ENCODE assay signal across 13 cellular contexts in genomic region chr2:113178891-113179290, GRCh38. TPM values are rescaled to one million over a fixed set of nuclear protein-coding genes. Genes with fewer than 3 reads are reported as not detected.
A peak's percentile ranks its signal among the peaks of the same experiment; 100 is the strongest.
DNase-seq lines count a peak whose midpoint lies in the region; ATAC-seq lines count a peak whose summit lies in the region.
"Had no signal": no experiment of that assay in that cellular context is flagged by ENCODE, and none has a peak within 500 bp of the region (broad histone marks: within the 10 kb centered on the region; RNA-seq: fewer than 3 reads in every experiment).

No MANE protein-coding gene starts in this region.

- H3K4me3 ChIP-seq in BLaER1 treated with 17β-estradiol and CSF1 and Interleukin-3, amounts not matched to agents 10 nM and 100 nM, result no peak overlapping the region
- H3K4me3 ChIP-seq in trophoblast cell (ENCODE audit: low read depth, low read length), result no peak overlapping the region
- H3K4me3 ChIP-seq: uterus had no signal

- peak overlapping the region; percentile 86 for H3K4me3 Mint-ChIP-seq in activated naive CD4-positive, alpha-beta T cell treated with anti-CD3 and anti-CD28 coated beads, Interleukin-2, amount 10 ng/mL, durations not matched to agents 7 days and 5 days

- peaks cover 72 to 87% (median 78%) of the 10 kb centered on the region in 10 experiments for H3K4me1 ChIP-seq in BLaER1 treated with 17β-estradiol and CSF1 and Interleukin-3, amounts not matched to agents 10 nM and 100 nM
- peaks cover 33 to 39% of the 10 kb centered on the region in 2 experiments for H3K4me1 ChIP-seq in trophoblast cell (ENCODE audit: control insufficient read depth in 1 of 2, insufficient read depth in 2 of 2, low read length in 2 of 2)
- H3K4me1 ChIP-seq: uterus had no signal

- no peaks in the 10 kb centered on the region for H3K27me3 ChIP-seq in BLaER1 treated with 17β-estradiol and CSF1 and Interleukin-3, amounts not matched to agents 10 nM and 100 nM
- H3K27me3 ChIP-seq in trophoblast cell (ENCODE audit: insufficient read depth, low read length), result no peaks in the 10 kb centered on the region
- H3K27me3 ChIP-seq: uterus had no signal

- peaks cover 0 to 59% (median 19%) of the 10 kb centered on the region in 11 experiments; a peak in 15 of 22 replicates for H3K36me3 ChIP-seq in BLaER1 treated with 17β-estradiol and CSF1 and Interleukin-3, amounts not matched to agents 10 nM and 100 nM
- peaks cover 3 to 6% of the 10 kb centered on the region in 2 experiments for H3K36me3 ChIP-seq in trophoblast cell (ENCODE audit: control insufficient read depth in 1 of 2, insufficient read depth in 2 of 2, low read length in 2 of 2)
- H3K36me3 ChIP-seq: uterus had no signal

- H3K79me2 ChIP-seq in trophoblast cell (ENCODE audit: control insufficient read depth, insufficient read depth, low read length, poor library complexity), result no peaks in the 10 kb centered on the region

- H3K18ac ChIP-seq in trophoblast cell (ENCODE audit: low read length), result peak overlapping the region; percentile 50

- H3K23ac ChIP-seq in trophoblast cell (ENCODE audit: low read length), result no peak overlapping the region

- H2AFZ ChIP-seq in trophoblast cell (ENCODE audit: insufficient read depth, low read length, poor library complexity), result no peak overlapping the region

- H3K79me1 ChIP-seq in trophoblast cell (ENCODE audit: low read length), result peaks cover 28% of the 10 kb centered on the region

- H3K4ac ChIP-seq in trophoblast cell (ENCODE audit: low read depth, low read length), result peak overlapping the region; percentile 22

- CTCF ChIA-PET in activated naive CD4-positive, alpha-beta T cell treated with anti-CD3 and anti-CD28 coated beads, Interleukin-2, amount 10 ng/mL, durations not matched to agents 7 days and 5 days (lab: Charles Lee), result interaction anchor here (1.8 to 14.1 kb wide), 2 partner anchors 22 to 40 kb away, joined by 8 to 220 read pairs; no protein-coding TSS in a partner anchor

- H4K91ac ChIP-seq in trophoblast cell (ENCODE audit: low read depth, low read length), result peak overlapping the region; percentile 86

- H2BK5ac ChIP-seq in trophoblast cell (ENCODE audit: low read depth, low read length, poor library complexity), result peak overlapping the region; percentile 73

- peaks cover 0 to 90% (median 39%) of the 10 kb centered on the region in 11 experiments; a peak in 15 of 22 replicates for H4K20me1 ChIP-seq in BLaER1 treated with 17β-estradiol and CSF1 and Interleukin-3, amounts not matched to agents 10 nM and 100 nM

- DNase-seq in activated naive CD4-positive, alpha-beta T cell treated with anti-CD3 and anti-CD28 coated beads, Interleukin-2, amount 10 ng/mL, durations not matched to agents 7 days and 5 days, result peak; percentile 45
- DNase-seq in trophoblast cell, result no peak
- DNase-seq in LoVo (ENCODE audit: low spot score), result no peak
- no peak for DNase-seq in NOMO-1 (lab: John Stamatoyannopoulos, UW; ENCODE audit: unreplicated experiment in 2 of 2)
- DNase-seq in HT-29 (ENCODE audit: low spot score), result no peak
- DNase-seq: cerebellar nuclear complex, GDM1, NCI-H2081, uterus had no signal

- WGBS in trophoblast cell (ENCODE audit: extremely low coverage, insufficient coverage, insufficient read length), result no CpG with 5 or more reads among the region's 4 CpGs

- peak overlapping the region; percentile 57 for H4K8ac ChIP-seq in trophoblast cell (ENCODE audit: low read depth, low read length)

- no peak overlapping the region for H4K12ac ChIP-seq in trophoblast cell (ENCODE audit: low read depth, low read length)

- peak overlapping the region; percentile 4 to 100 (median 90); a peak in 16 of 22 replicates for H3K4me2 ChIP-seq in BLaER1 treated with 17β-estradiol and CSF1 and Interleukin-3, amounts not matched to agents 10 nM and 100 nM
- no peak overlapping the region for H3K4me2 ChIP-seq in trophoblast cell (ENCODE audit: low read length)
- H3K4me2 ChIP-seq: KMS-11 had no signal

- H2AK5ac ChIP-seq in trophoblast cell (ENCODE audit: low read length), result peak overlapping the region; percentile 25

- peaks cover 82% of the 10 kb centered on the region for H3K36me3 Mint-ChIP-seq in activated naive CD4-positive, alpha-beta T cell treated with anti-CD3 and anti-CD28 coated beads, Interleukin-2, amount 10 ng/mL, durations not matched to agents 7 days and 5 days

- peak overlapping the region; percentile 67 for H3K14ac ChIP-seq in trophoblast cell (ENCODE audit: low read length)

- peak overlapping the region; percentile 73 for H3K27ac Mint-ChIP-seq in activated naive CD4-positive, alpha-beta T cell treated with anti-CD3 and anti-CD28 coated beads, Interleukin-2, amount 10 ng/mL, durations not matched to agents 7 days and 5 days

- H3K9ac ChIP-seq in BLaER1 treated with 17β-estradiol and CSF1 and Interleukin-3, amounts not matched to agents 10 nM and 100 nM, result peak overlapping the region in 1 of 11 experiments; percentile 1; a peak in 1 of 22 replicates
- no peak overlapping the region for H3K9ac ChIP-seq in trophoblast cell (ENCODE audit: low read length)
- H3K9ac ChIP-seq: KMS-11 had no signal

- H3K9me3 Mint-ChIP-seq in activated naive CD4-positive, alpha-beta T cell treated with anti-CD3 and anti-CD28 coated beads, Interleukin-2, amount 10 ng/mL, durations not matched to agents 7 days and 5 days, result no peaks in the 10 kb centered on the region

- no peaks in the 10 kb centered on the region for H3K27me3 Mint-ChIP-seq in activated naive CD4-positive, alpha-beta T cell treated with anti-CD3 and anti-CD28 coated beads, Interleukin-2, amount 10 ng/mL, durations not matched to agents 7 days and 5 days

- no peaks in the 10 kb centered on the region for H3K9me3 ChIP-seq in BLaER1 treated with 17β-estradiol and CSF1 and Interleukin-3, amounts not matched to agents 10 nM and 100 nM (replicated peaks in 1 of 11)
- H3K9me3 ChIP-seq in trophoblast cell (ENCODE audit: insufficient read depth, low read depth, low read length), result no peaks in the 10 kb centered on the region
- H3K9me3 ChIP-seq: uterus had no signal

- H2BK120ac ChIP-seq in trophoblast cell (ENCODE audit: insufficient read depth, low read length, poor library complexity), result peak overlapping the region; percentile 89

- peaks cover 79% of the 10 kb centered on the region for H3K4me1 Mint-ChIP-seq in activated naive CD4-positive, alpha-beta T cell treated with anti-CD3 and anti-CD28 coated beads, Interleukin-2, amount 10 ng/mL, durations not matched to agents 7 days and 5 days

- H3K27ac ChIP-seq in BLaER1 treated with 17β-estradiol and CSF1 and Interleukin-3, amounts not matched to agents 10 nM and 100 nM, result no peak overlapping the region
- peak overlapping the region; percentile 75 for H3K27ac ChIP-seq in trophoblast cell (ENCODE audit: low read depth, low read length)
- H3K27ac ChIP-seq: KMS-11, uterus had no signal

- ATAC-seq in activated CD4-positive, CD25-positive, alpha-beta regulatory T cell treated with anti-CD3 and anti-CD28 coated beads, Interleukin-2, amount 50 U/mL, for 24 hours, result peak; percentile 60 to 67
- no peak for ATAC-seq in HG02884 (IDR thresholded peaks at IDR 0.05; ENCODE audit: unreplicated experiment)

- H2BK12ac ChIP-seq in trophoblast cell (ENCODE audit: low read length), result peak overlapping the region; percentile 59

RNA-seq across cellular contexts. Expression of gene PSD4, which starts 5.1 kb away (rescaled TPM):
- polyA plus RNA-seq in trophoblast cell (2013), result 18.6 and 18.8 TPM in 2 replicates
- total RNA-seq in HT-29 (2014; rRNA removed; shearing (Covaris generic)), result 85.5 and 90.1 TPM in 2 replicates

RNA-seq across cellular contexts. Expression of gene IL1RN, which starts 51.5 kb away (rescaled TPM):
- 0.33 and 0.37 TPM in 2 replicates for polyA plus RNA-seq in trophoblast cell (2013)
- total RNA-seq in HT-29 (2014; rRNA removed; shearing (Covaris generic)), result 12.0 and 13.3 TPM in 2 replicates
